Comparison of ENCODE assay signal across 8 cellular contexts in the genomic region with DNA sequence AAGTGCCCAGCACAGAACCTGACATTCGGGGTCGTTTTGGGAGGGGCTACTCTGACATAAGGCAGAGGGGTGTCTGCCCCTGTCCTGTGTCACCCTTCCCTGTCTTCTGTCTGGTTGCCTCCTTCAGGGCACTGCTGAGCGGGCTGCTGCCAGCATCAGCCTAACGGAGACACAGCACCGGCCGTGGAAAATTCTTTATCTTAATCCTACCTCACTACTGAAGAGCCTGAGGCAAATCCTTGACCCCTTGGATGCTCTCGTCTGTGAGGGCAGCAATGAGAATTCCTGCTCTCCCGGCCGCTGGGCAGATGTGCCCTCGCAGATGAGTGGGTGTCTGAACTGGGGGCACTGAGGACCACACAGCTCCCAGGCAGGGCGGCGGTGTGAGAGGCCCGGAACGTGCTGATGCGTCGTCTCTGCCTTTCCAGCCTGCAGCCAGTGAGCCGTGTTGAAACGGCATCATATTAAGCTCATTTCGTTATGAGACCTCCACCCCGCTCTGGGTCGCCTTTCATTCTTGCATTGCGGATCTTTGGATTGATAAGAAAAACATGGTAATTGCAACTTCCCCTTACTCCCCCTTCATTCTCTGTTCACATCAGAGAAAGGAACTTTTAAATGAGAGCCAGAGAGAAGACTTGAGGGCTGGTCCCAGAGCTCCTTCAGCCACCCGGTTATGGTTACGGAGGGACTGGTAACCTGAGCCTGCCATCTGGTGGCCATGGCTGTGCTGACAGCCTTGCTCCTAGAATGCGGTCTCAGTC.
A peak's percentile ranks its signal among the peaks of the same experiment; 100 is the strongest.
DNase-seq lines count a peak whose midpoint lies in the region; ATAC-seq and TF ChIP-seq lines count a peak whose summit lies in the region.

No MANE protein-coding gene starts in this region.

- H3K27ac ChIP-seq in CD8-positive, alpha-beta T cell (ENCODE audit: low read depth, low read length) = no peak overlapping the region
- no peak overlapping the region for H3K27ac ChIP-seq in muscle layer of duodenum (ENCODE audit: low read length)

- H3K27me3 Mint-ChIP-seq in CD8-positive, alpha-beta T cell (ENCODE audit: low read depth) = peaks cover 31% of the 10 kb centered on the region
- peaks cover 54% of the 10 kb centered on the region for H3K27me3 Mint-ChIP-seq in activated CD8-positive, alpha-beta memory T cell treated with anti-CD3 and anti-CD28 coated beads, Interleukin-2, amount 10 ng/mL, durations not matched to agents 7 days and 5 days

- no peaks in the 10 kb centered on the region for H3K36me3 ChIP-seq in CD8-positive, alpha-beta T cell (ENCODE audit: insufficient read depth, low read length)
- no peaks in the 10 kb centered on the region for H3K36me3 ChIP-seq in muscle layer of duodenum (ENCODE audit: control insufficient read depth in 1 of 2, insufficient read depth in 2 of 2, low read length in 2 of 2)

- no peaks in the 10 kb centered on the region for H3K9me3 Mint-ChIP-seq in CD8-positive, alpha-beta T cell
- H3K9me3 Mint-ChIP-seq in activated CD8-positive, alpha-beta memory T cell treated with anti-CD3 and anti-CD28 coated beads, Interleukin-2, amount 10 ng/mL, durations not matched to agents 7 days and 5 days (ENCODE audit: low read depth) = no peaks in the 10 kb centered on the region

- peak; percentile 24 to 71 (median 44) for DNase-seq in CD8-positive, alpha-beta T cell
- DNase-seq in NCI-H748 treated with DMSO at 0.1 percent for 48 hours (lab: John Stamatoyannopoulos, UW) (peak; percentile 82), epithelial cell of esophagus (ENCODE audit: low read depth) (peak; percentile 79)
- peak; percentile 77 for DNase-seq in activated CD8-positive, alpha-beta memory T cell treated with anti-CD3 and anti-CD28 coated beads, Interleukin-2, amount 10 ng/mL, durations not matched to agents 7 days and 5 days
- peak; percentile 21 to 34 for DNase-seq in stimulated activated CD8-positive, alpha-beta memory T cell treated with anti-CD3 and anti-CD28 coated beads, Interleukin-7, amount 100 ng/mL, for 4 hours (ENCODE audit: low read depth in 2 of 2)

- no peaks in the 10 kb centered on the region for H3K4me1 ChIP-seq in CD8-positive, alpha-beta T cell (ENCODE audit: insufficient read depth, low read length)
- peaks cover 0 to 16% of the 10 kb centered on the region in 2 donors for H3K4me1 ChIP-seq in muscle layer of duodenum (ENCODE audit: control insufficient read depth in 1 of 2, insufficient read depth in 2 of 2, low read length in 2 of 2)

- ATAC-seq in CD8-positive, alpha-beta T cell = peak; percentile 71
- ATAC-seq in GM19397 (IDR thresholded peaks at IDR 0.05; ENCODE audit: unreplicated experiment) (peak; percentile 82), HG03520 (IDR thresholded peaks at IDR 0.05; ENCODE audit: unreplicated experiment) (peak; percentile 80)
- ATAC-seq in activated CD8-positive, alpha-beta memory T cell treated with anti-CD3 and anti-CD28 coated beads, Interleukin-2, amount 10 ng/mL, durations not matched to agents 7 days and 5 days = peak; percentile 92

- POLR2A ChIA-PET in CD8-positive, alpha-beta T cell (lab: Charles Lee) = interaction anchor here (0.8 kb wide), 1 partner anchor 289 kb away, joined by 3 read pairs; no protein-coding TSS in a partner anchor

- no peaks in the 10 kb centered on the region for H3K9me3 ChIP-seq in CD8-positive, alpha-beta T cell (ENCODE audit: low read length)
- H3K9me3 ChIP-seq in muscle layer of duodenum (ENCODE audit: control insufficient read depth in 1 of 2, low read length in 2 of 2) = no peaks in the 10 kb centered on the region

- H3K27ac Mint-ChIP-seq in CD8-positive, alpha-beta T cell = no peak overlapping the region
- no peak overlapping the region for H3K27ac Mint-ChIP-seq in activated CD8-positive, alpha-beta memory T cell treated with anti-CD3 and anti-CD28 coated beads, Interleukin-2, amount 10 ng/mL, durations not matched to agents 7 days and 5 days

- H3K4me3 Mint-ChIP-seq in CD8-positive, alpha-beta T cell = peak overlapping the region; percentile 62
- H3K4me3 Mint-ChIP-seq in activated CD8-positive, alpha-beta memory T cell treated with anti-CD3 and anti-CD28 coated beads, Interleukin-2, amount 10 ng/mL, durations not matched to agents 7 days and 5 days = no peak overlapping the region

- intact Hi-C loops in CD8-positive, alpha-beta T cell (cut with DNase I, micrococcal nuclease) = loop anchor here (1.0 to 5.0 kb wide), 7 partner anchors 290 to 549 kb away; partner anchors contain the start of gene PDZK1IP1 (in 1 of the 2)

- CTCF ChIA-PET in CD8-positive, alpha-beta T cell (lab: Charles Lee) = interaction anchor here (0.7 to 3.2 kb wide), 25 partner anchors 9 to 547 kb away, joined by 3 to 18 read pairs (median 4); partner anchors contain the start of gene FOXD2
- CTCF ChIA-PET in activated CD8-positive, alpha-beta memory T cell treated with anti-CD3 and anti-CD28 coated beads, Interleukin-2, amount 10 ng/mL, durations not matched to agents 7 days and 5 days (lab: Charles Lee) = interaction anchor here (0.7 to 3.0 kb wide), 25 partner anchors 8 to 547 kb away, joined by 3 to 26 read pairs (median 4); partner anchors contain the start of genes FOXD2 and PDZK1IP1

- TF ChIP-seq CTCF in CD8-positive, alpha-beta T cell (IDR thresholded peaks at IDR 0.05) = peak; percentile 71
- peak; percentile 99 for TF ChIP-seq CTCF in epithelial cell of esophagus (IDR thresholded peaks at IDR 0.05; ENCODE audit: insufficient read depth, low read depth, low read length, missing control alignments)

- H3K4me1 Mint-ChIP-seq in CD8-positive, alpha-beta T cell (ENCODE audit: low read depth) = peaks cover 11% of the 10 kb centered on the region
- peaks cover 3% of the 10 kb centered on the region for H3K4me1 Mint-ChIP-seq in activated CD8-positive, alpha-beta memory T cell treated with anti-CD3 and anti-CD28 coated beads, Interleukin-2, amount 10 ng/mL, durations not matched to agents 7 days and 5 days

- no peaks in the 10 kb centered on the region for H3K36me3 Mint-ChIP-seq in CD8-positive, alpha-beta T cell
- no peaks in the 10 kb centered on the region for H3K36me3 Mint-ChIP-seq in activated CD8-positive, alpha-beta memory T cell treated with anti-CD3 and anti-CD28 coated beads, Interleukin-2, amount 10 ng/mL, durations not matched to agents 7 days and 5 days

- peaks cover 2% of the 10 kb centered on the region for H3K27me3 ChIP-seq in CD8-positive, alpha-beta T cell (ENCODE audit: insufficient read depth, low read length)
- H3K27me3 ChIP-seq in muscle layer of duodenum (ENCODE audit: low read depth, low read length) = peaks cover 29% of the 10 kb centered on the region

- H3K4me3 ChIP-seq in CD8-positive, alpha-beta T cell (ENCODE audit: low read depth, low read length) = no peak overlapping the region
- no peak overlapping the region for H3K4me3 ChIP-seq in epithelial cell of esophagus (ENCODE audit: low read length)
- peak overlapping the region; percentile 19 to 34 for H3K4me3 ChIP-seq in muscle layer of duodenum (ENCODE audit: low read depth in 1 of 2, low read length in 2 of 2)

Comparison
In these comparisons a context has a peak if more than half of its experiments do, and no peak if none do; other contexts are left out.
1. DNase-seq: peak in every context shown above with its lines; median percentile 82 in NCI-H748 treated with DMSO at 0.1 percent for 48 hours; 79 in epithelial cell of esophagus; 77 in activated CD8-positive, alpha-beta memory T cell treated with anti-CD3 and anti-CD28 coated beads, Interleukin-2, amount 10 ng/mL, durations not matched to agents 7 days and 5 days; 44 in CD8-positive, alpha-beta T cell; 28 in stimulated activated CD8-positive, alpha-beta memory T cell treated with anti-CD3 and anti-CD28 coated beads, Interleukin-7, amount 100 ng/mL, for 4 hours.
2. H3K4me3 ChIP-seq: peak in muscle layer of duodenum (2 of 2); none in CD8-positive, alpha-beta T cell (single experiment) and epithelial cell of esophagus (single experiment).
3. Peak in every context shown above with its lines, with median percentiles within 50 percentile points of each other: ATAC-seq.